ENCODE assay signal across 1 cellular context in the genomic region with DNA sequence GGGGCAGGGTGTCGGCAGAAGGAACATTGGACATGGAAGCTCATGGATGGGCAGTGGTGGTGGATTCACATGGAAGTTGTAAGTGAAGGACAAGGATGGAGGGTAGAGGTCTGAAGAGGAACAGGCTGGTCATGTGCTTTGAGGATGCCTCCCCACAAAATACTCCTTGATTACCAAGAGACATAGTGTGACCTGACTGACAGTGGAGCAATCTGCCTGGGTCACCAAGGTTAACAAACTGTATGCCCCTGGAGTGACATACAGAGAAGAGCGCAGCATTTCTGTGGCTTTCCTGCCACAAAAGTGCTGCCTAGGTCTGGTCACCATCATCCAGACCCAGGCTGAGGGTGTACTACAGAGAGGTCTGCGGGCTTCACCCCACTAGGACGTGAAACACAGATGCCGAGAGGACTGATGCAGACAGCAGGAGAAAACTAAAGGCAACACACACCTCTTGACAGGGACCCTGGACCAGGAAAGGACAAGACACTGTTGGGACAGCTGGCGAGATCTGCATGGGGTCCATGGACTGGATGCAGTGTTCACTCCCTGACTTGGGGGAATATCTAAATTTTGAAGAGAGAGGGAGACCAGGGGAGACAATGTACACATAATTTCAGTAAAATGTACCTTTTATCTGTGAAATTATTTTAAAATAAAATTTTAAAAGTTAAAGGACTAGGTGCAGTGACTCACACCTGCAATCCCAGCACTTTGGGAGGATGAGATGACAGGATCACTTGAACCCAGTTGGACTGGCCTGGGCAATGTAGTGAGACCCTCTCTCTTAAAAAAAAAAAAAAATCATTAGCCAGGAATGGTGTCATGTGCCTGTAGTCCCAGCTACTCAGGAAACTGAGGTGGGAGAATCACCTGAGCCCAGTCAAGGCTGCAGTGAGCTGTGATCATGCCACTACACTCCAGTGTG.
TF ChIP-seq lines count a peak whose summit lies in the region.

No MANE protein-coding gene starts in this region.

TF ChIP-seq in IMR-90, 13 proteins besides CTCF, POLR2A, EP300 and RAD21:
- no peak for TF ChIP-seq CHD1 (IDR thresholded peaks at IDR 0.05; ENCODE audit: low read depth, low read length)
- no peak for TF ChIP-seq SMC3 (IDR thresholded peaks at IDR 0.05; ENCODE audit: low read depth, low read length)
- TF ChIP-seq, protein P1, sequence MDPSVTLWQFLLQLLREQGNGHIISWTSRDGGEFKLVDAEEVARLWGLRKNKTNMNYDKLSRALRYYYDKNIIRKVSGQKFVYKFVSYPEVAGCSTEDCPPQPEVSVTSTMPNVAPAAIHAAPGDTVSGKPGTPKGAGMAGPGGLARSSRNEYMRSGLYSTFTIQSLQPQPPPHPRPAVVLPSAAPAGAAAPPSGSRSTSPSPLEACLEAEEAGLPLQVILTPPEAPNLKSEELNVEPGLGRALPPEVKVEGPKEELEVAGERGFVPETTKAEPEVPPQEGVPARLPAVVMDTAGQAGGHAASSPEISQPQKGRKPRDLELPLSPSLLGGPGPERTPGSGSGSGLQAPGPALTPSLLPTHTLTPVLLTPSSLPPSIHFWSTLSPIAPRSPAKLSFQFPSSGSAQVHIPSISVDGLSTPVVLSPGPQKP (IDR thresholded peaks at IDR 0.05; ENCODE audit: borderline replicate concordance, low read depth, low read length) = no peak
- TF ChIP-seq CEBPB (IDR thresholded peaks at IDR 0.05; ENCODE audit: low read depth, low read length) = no peak
- TF ChIP-seq RCOR1 (IDR thresholded peaks at IDR 0.05; ENCODE audit: insufficient replicate concordance, low read length) = no peak
- TF ChIP-seq RFX5 (IDR thresholded peaks at IDR 0.05; ENCODE audit: low read depth, low read length) = no peak
- TF ChIP-seq BHLHE40 (IDR thresholded peaks at IDR 0.05; ENCODE audit: low read depth, low read length) = no peak
- TF ChIP-seq FOS (IDR thresholded peaks at IDR 0.05; ENCODE audit: low read depth, low read length) = no peak
